ENCODE assay signal across 8 cellular contexts in the genomic region with DNA sequence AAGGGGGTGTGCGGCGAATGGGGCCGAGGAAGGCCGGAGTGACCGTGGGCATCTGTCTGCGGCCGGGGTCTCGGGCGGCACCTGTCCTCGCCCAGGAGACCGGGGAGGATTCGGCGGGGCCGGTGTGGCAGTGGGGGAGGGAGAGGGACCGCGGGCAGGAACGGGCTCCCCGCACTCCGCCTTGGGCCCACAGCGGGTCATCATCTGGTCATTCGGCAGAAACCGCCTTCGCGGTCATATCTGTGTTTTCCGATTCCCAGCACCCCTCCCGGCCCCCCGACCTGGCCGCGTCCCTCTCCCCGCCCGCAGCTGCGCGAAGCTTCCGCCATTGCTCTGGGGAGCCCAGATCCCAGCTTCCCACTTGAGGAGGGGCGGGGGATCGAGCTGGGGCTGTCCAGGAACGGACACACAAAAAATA. TPM values are rescaled to one million over a fixed set of nuclear protein-coding genes. Genes with fewer than 3 reads are reported as not detected.
DNase-seq lines count a peak whose midpoint lies in the region; ATAC-seq and TF ChIP-seq lines count a peak whose summit lies in the region.

No MANE protein-coding gene starts in this region.

- peak; percentile 39 for DNase-seq in activated naive CD4-positive, alpha-beta T cell treated with anti-CD3 and anti-CD28 coated beads, Interleukin-2, amount 10 ng/mL, durations not matched to agents 7 days and 5 days
- no peak for DNase-seq in activated naive CD4-positive, alpha-beta T cell (lab: John Stamatoyannopoulos, UW)
- DNase-seq in Panc1 (ENCODE audit: low read depth, low spot score) (no peak), lower lobe of right lung (peak; percentile 78)

- H3K27me3 ChIP-seq in Panc1 (ENCODE audit: control insufficient read depth, insufficient read depth, low read length) (no peaks in the 10 kb centered on the region), ectodermal cell (ENCODE audit: control insufficient read depth, insufficient read depth, low read length, poor library complexity, severe bottlenecking) (no peaks in the 10 kb centered on the region), lower lobe of right lung (ENCODE audit: low read depth) (no peaks in the 10 kb centered on the region)

- POLR2A ChIA-PET in Panc1 (lab: Charles Lee), result no interaction called here

- intact Hi-C loops in Panc1 (cut with micrococcal nuclease; ENCODE audit: unreplicated experiment), result loop anchor here (10.0 kb wide), 1 partner anchor 52 kb away; no protein-coding TSS in a partner anchor
- intact Hi-C loops in lower lobe of right lung (cut with DNase I), result no loop called here

- TF ChIP-seq CTCF in Panc1 (IDR thresholded peaks at IDR 0.05) (no peak), lower lobe of right lung (IDR thresholded peaks at IDR 0.05) (no peak)

- in situ Hi-C loops in Panc1 (cut with HindIII; ENCODE audit: low pct_unique_long_range_greater_than_20kb, low sequenced_read_pairs), result no loop called here

- H3K9me3 ChIP-seq in Panc1 (ENCODE audit: control insufficient read depth, insufficient read depth, low read depth, low read length) (no peaks in the 10 kb centered on the region), ectodermal cell (ENCODE audit: control insufficient read depth, low read length) (no peaks in the 10 kb centered on the region), lower lobe of right lung (no peaks in the 10 kb centered on the region)

- peaks cover 17% of the 10 kb centered on the region for H3K36me3 Mint-ChIP-seq in activated naive CD4-positive, alpha-beta T cell treated with anti-CD3 and anti-CD28 coated beads, Interleukin-2, amount 10 ng/mL, durations not matched to agents 7 days and 5 days

- H3K4me3 Mint-ChIP-seq in activated naive CD4-positive, alpha-beta T cell treated with anti-CD3 and anti-CD28 coated beads, Interleukin-2, amount 10 ng/mL, durations not matched to agents 7 days and 5 days, result peak overlapping the region; percentile 93

- H3K36me3 ChIP-seq in Panc1 (ENCODE audit: control insufficient read depth, insufficient read depth, low read length) (no peaks in the 10 kb centered on the region; the same call in 1 of the 2 replicates), ectodermal cell (ENCODE audit: control insufficient read depth, insufficient read depth, low read length) (peaks cover 4% of the 10 kb centered on the region), lower lobe of right lung (peaks cover 16% of the 10 kb centered on the region)

- ATAC-seq in Panc1, result peak; percentile 17; the same call in 1 of the 2 replicates
- peak; percentile 71 to 79 for ATAC-seq in lower lobe of right lung
- no peak for ATAC-seq in HG02623 (IDR thresholded peaks at IDR 0.05; ENCODE audit: unreplicated experiment)
- no peak for ATAC-seq in HG02588 (IDR thresholded peaks at IDR 0.05; ENCODE audit: unreplicated experiment)

- H3K4me1 ChIP-seq in Panc1 (ENCODE audit: control insufficient read depth, insufficient read depth, low read length) (peaks cover 23% of the 10 kb centered on the region), ectodermal cell (ENCODE audit: control insufficient read depth, insufficient read depth, low read length) (peaks cover 10% of the 10 kb centered on the region), lower lobe of right lung (peaks cover 29% of the 10 kb centered on the region)

- BruUV-seq in Panc1 (replicated peaks; lab: Mats Ljungman, UMichigan), result no TSS peak

- no peaks in the 10 kb centered on the region for H3K9me3 Mint-ChIP-seq in activated naive CD4-positive, alpha-beta T cell treated with anti-CD3 and anti-CD28 coated beads, Interleukin-2, amount 10 ng/mL, durations not matched to agents 7 days and 5 days

- peaks cover 53% of the 10 kb centered on the region for H3K4me1 Mint-ChIP-seq in activated naive CD4-positive, alpha-beta T cell treated with anti-CD3 and anti-CD28 coated beads, Interleukin-2, amount 10 ng/mL, durations not matched to agents 7 days and 5 days

- H3K4me3 ChIP-seq in Panc1 (ENCODE audit: low read depth in 2 of 2, low read length in 2 of 2), result peak overlapping the region; percentile 63 to 74
- peak overlapping the region; percentile 83 for H3K4me3 ChIP-seq in ectodermal cell (ENCODE audit: insufficient read depth, low read depth, low read length)
- H3K4me3 ChIP-seq in lower lobe of right lung, result peak overlapping the region; percentile 70

- H3K27ac Mint-ChIP-seq in activated naive CD4-positive, alpha-beta T cell treated with anti-CD3 and anti-CD28 coated beads, Interleukin-2, amount 10 ng/mL, durations not matched to agents 7 days and 5 days, result peak overlapping the region; percentile 83

- H3K27me3 Mint-ChIP-seq in activated naive CD4-positive, alpha-beta T cell treated with anti-CD3 and anti-CD28 coated beads, Interleukin-2, amount 10 ng/mL, durations not matched to agents 7 days and 5 days, result peaks cover 36% of the 10 kb centered on the region

- 1% methylated on average over 37 of the region's 37 CpGs for WGBS in ectodermal cell, 2 experiments

- CTCF ChIA-PET in activated naive CD4-positive, alpha-beta T cell treated with anti-CD3 and anti-CD28 coated beads, Interleukin-2, amount 10 ng/mL, durations not matched to agents 7 days and 5 days (lab: Charles Lee), result interaction anchor here (1.5 to 1.8 kb wide), 2 partner anchors 80 to 128 kb away, joined by 3 to 4 read pairs; no protein-coding TSS in a partner anchor
- CTCF ChIA-PET in Panc1 (lab: Charles Lee), result no interaction called here

- H3K27ac ChIP-seq in Panc1 (ENCODE audit: low read length), result peak overlapping the region; percentile 83
- H3K27ac ChIP-seq in ectodermal cell (ENCODE audit: insufficient read depth, low read depth, low read length, poor library complexity, severe bottlenecking), result peak overlapping the region; percentile 84
- peak overlapping the region; percentile 94 for H3K27ac ChIP-seq in lower lobe of right lung
- H3K27ac ChIP-seq in temporal lobe (ENCODE audit: low read depth, low read length), result peak overlapping the region; percentile 97

RNA-seq across cellular contexts. Expression of a gene that starts 0.8 kb away (rescaled TPM):
- total RNA-seq in Panc1 (2021; ENCODE audit: unreplicated experiment), result 98.4 TPM
- polyA plus RNA-seq in Panc1 (2012; ENCODE audit: insufficient read length), result 45.3 TPM
- polyA plus RNA-seq in ectodermal cell (2013, experiment 1 of 4), result 22.6 TPM
- polyA plus RNA-seq in ectodermal cell (2013, experiment 2 of 4), result 22.5 TPM
- 17.0 TPM for polyA plus RNA-seq in ectodermal cell (2013, experiment 3 of 4)
- polyA plus RNA-seq in ectodermal cell (2013, experiment 4 of 4), result 17.3 TPM
- 54.7 TPM for total RNA-seq in lower lobe of right lung
- 21.9 TPM for total RNA-seq in temporal lobe

RNA-seq across cellular contexts. Expression of a gene that starts 29.0 kb away (rescaled TPM):
- total RNA-seq in Panc1 (2021; ENCODE audit: unreplicated experiment) (32.6 TPM), lower lobe of right lung (5.1 TPM), temporal lobe (20.9 TPM)
- polyA plus RNA-seq in Panc1 (2012; ENCODE audit: insufficient read length), result 29.8 TPM
- polyA plus RNA-seq in ectodermal cell (2013, experiment 1 of 4), result 3.9 TPM
- 4.4 TPM for polyA plus RNA-seq in ectodermal cell (2013, experiment 2 of 4)
- polyA plus RNA-seq in ectodermal cell (2013, experiment 3 of 4), result 3.4 TPM
- 3.9 TPM for polyA plus RNA-seq in ectodermal cell (2013, experiment 4 of 4)

Comparison
In these comparisons a context has a peak if more than half of its experiments do, and no peak if none do; other contexts are left out.
1. DNase-seq: peak in activated naive CD4-positive, alpha-beta T cell treated with anti-CD3 and anti-CD28 coated beads, Interleukin-2, amount 10 ng/mL, durations not matched to agents 7 days and 5 days (single experiment) and lower lobe of right lung (single experiment); none in activated naive CD4-positive, alpha-beta T cell (0 of 4) and Panc1 (single experiment).
2. ATAC-seq: peak in Panc1 (single experiment) and lower lobe of right lung (2 of 2); none in HG02623 (single experiment) and HG02588 (single experiment).
3. Peak in every context shown above with its lines, with median percentiles within 50 percentile points of each other: H3K27ac ChIP-seq and H3K4me3 ChIP-seq.